Comparison of ENCODE assay signal across 27 cellular contexts in genomic region chr1:7722670-7723012, GRCh38.
"Had no signal": no experiment of that assay in that cellular context is flagged by ENCODE, and none has a peak within 500 bp of the region (broad histone marks: within the 10 kb centered on the region; RNA-seq: fewer than 3 reads in every experiment).

No MANE protein-coding gene starts in this region.

- H3K36me3 ChIP-seq: brain microvascular endothelial cell, Peyer's patch had no signal

- DNase-seq: activated CD4-positive, alpha-beta T cell treated with anti-CD3 and anti-CD28 coated beads, Interleukin-2, amount 10 ng/mL, durations not matched to agents 24 days and 14 days; activated CD4-positive, alpha-beta T cell treated with anti-CD3 and anti-CD28 coated beads, Interleukin-2, amount 50 U/mL, for 4 hours; activated CD8-positive, alpha-beta T cell treated with anti-CD3 and anti-CD28 coated beads for 36 hours; activated effector memory CD4-positive, alpha-beta T cell treated with anti-CD3 and anti-CD28 coated beads, Interleukin-2, amount 50 U/mL, for 16 hours; activated naive CD4-positive, alpha-beta T cell; activated naive CD4-positive, alpha-beta T cell treated with anti-CD3 and anti-CD28 coated beads, Interleukin-2, amount 50 U/mL, for 16 hours; activated naive CD8-positive, alpha-beta T cell treated with anti-CD3 and anti-CD28 coated beads for 36 hours; activated T-cell treated with anti-CD3 and anti-CD28 coated beads, Interleukin-2, amount 50 U/mL, for 1 hour; activated T-cell treated with anti-CD3 and anti-CD28 coated beads, Interleukin-2, amount 50 U/mL, for 72 hours; amniotic stem cell; aorta; brain microvascular endothelial cell; NCI-H1105 treated with DMSO at 0.1 percent for 48 hours; NCI-H1436; NCI-H1694; NCI-H1930; NCI-H2081 treated with DMSO at 0.1 percent for 48 hours; NCI-H345; NCI-H524 treated with DMSO at 0.1 percent for 48 hours; NK-92 treated with Interleukin-12 subunit alpha and Interleukin-12 subunit beta, amount 100 ng/mL, for 24 hours; PC-3; Peyer's patch; RPMI8226; SW 1271; T-helper 1 cell; T1000 had no signal

- ATAC-seq: activated CD8-positive, alpha-beta T cell treated with anti-CD3 and anti-CD28 coated beads for 36 hours; activated T-cell treated with anti-CD3 and anti-CD28 coated beads, Interleukin-2, amount 50 U/mL, for 72 hours; activated T-helper 17 cell treated with anti-CD3 and anti-CD28 coated beads, Interleukin-2, amount 50 U/mL, for 72 hours; PC-3 had no signal

- H3K4me3 ChIP-seq: Peyer's patch had no signal

- H3K4me1 ChIP-seq: Peyer's patch had no signal

- H3K27me3 ChIP-seq: brain microvascular endothelial cell, Peyer's patch had no signal

- H3K9me3 ChIP-seq: Peyer's patch had no signal

- H3K27ac ChIP-seq: brain microvascular endothelial cell, Peyer's patch had no signal
